ENCODE assay signal across 9 cellular contexts in the genomic region with DNA sequence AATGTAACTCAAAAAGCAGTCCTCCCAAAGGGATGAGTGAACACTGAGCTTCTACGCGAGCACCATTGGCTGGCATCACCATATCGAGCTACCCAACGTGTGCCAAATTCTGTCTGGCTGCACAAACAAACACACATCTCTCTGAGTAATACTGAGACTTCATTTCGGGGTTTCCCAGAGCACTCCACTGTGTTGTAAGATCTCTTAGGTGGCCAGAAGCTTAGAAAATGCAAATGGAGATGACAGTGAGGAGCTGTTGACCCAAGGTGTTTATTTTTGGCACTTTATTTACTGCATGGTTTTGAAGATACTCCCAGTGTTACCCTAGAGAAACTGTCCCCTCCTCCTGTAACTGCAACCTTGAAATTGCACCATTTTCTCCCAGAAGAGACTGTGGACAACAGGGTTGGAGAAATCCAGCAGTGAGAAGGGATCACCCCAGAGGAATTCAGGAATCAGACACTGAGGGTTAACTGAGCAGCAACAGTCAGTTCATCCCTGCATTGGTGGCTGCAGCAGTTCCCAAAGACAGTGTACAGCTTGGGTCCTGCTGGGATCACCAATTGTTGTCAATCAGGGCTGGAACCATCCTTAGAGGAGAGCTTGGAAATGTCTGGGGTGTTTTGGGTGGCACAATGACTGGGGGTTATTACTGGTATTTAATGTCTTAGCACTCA. TPM values are rescaled to one million over a fixed set of nuclear protein-coding genes. Genes with fewer than 3 reads are reported as not detected.
A peak's percentile ranks its signal among the peaks of the same experiment; 100 is the strongest.
DNase-seq lines count a peak whose midpoint lies in the region; ATAC-seq, FAIRE-seq and TF ChIP-seq lines count a peak whose summit lies in the region.
"Had no signal": no experiment of that assay in that cellular context is flagged by ENCODE, and none has a peak within 500 bp of the region (broad histone marks: within the 10 kb centered on the region; RNA-seq: fewer than 3 reads in every experiment).

No MANE protein-coding gene starts in this region.

- in situ Hi-C loops in GM13977 (cut with MboI; ENCODE audit: low pct_unique_long_range_greater_than_20kb, low sequenced_read_pairs, unreplicated experiment), result loop anchor here (10.0 kb wide), 1 partner anchor 82 kb away; no protein-coding TSS in a partner anchor

- intact Hi-C loops in kidney (cut with DNase I) (no loop called here), left colon (cut with DNase I, micrococcal nuclease) (no loop called here)

- TF ChIP-seq CTCF in GM13977 (IDR thresholded peaks at IDR 0.05; ENCODE audit: extremely low read depth, insufficient read depth, missing control alignments) (no peak), MM.1S (IDR thresholded peaks at IDR 0.05; ENCODE audit: low read length) (no peak), epithelial cell of esophagus (IDR thresholded peaks at IDR 0.05; ENCODE audit: insufficient read depth, low read depth, low read length, missing control alignments) (no peak), kidney (IDR thresholded peaks at IDR 0.05; ENCODE audit: borderline replicate concordance, extremely low read depth, insufficient read depth) (no peak), foreskin fibroblast (IDR thresholded peaks at IDR 0.05; ENCODE audit: low read depth, low read length) (no peak)

- H3K27ac ChIP-seq in MM.1S (ENCODE audit: low read length) (no peak overlapping the region), kidney (ENCODE audit: low read depth in 2 of 2, low read length in 2 of 2) (no peak overlapping the region)

- H3F3A ChIP-seq in MM.1S (ENCODE audit: insufficient read depth, low read length), result 0 out of 2 replicates have a peak, but pooled peaks cover 3% of the 10 kb centered on the region

- H3K36me3 ChIP-seq in MM.1S (replicated peaks; ENCODE audit: insufficient read depth, low read length), result no peaks in the 10 kb centered on the region
- H3K36me3 ChIP-seq in kidney (ENCODE audit: control insufficient read depth in 1 of 2, insufficient read depth in 2 of 2, low read length in 2 of 2), result no peaks in the 10 kb centered on the region

- H3K9me3 ChIP-seq in MM.1S (replicated peaks; ENCODE audit: insufficient read depth, low read length) (no peaks in the 10 kb centered on the region), kidney (ENCODE audit: control insufficient read depth in 1 of 2, low read length in 2 of 2) (no peaks in the 10 kb centered on the region)

- H3K9ac ChIP-seq in MM.1S (ENCODE audit: low read length), result no peak overlapping the region
- H3K9ac ChIP-seq in kidney (ENCODE audit: low read length in 2 of 2), result no peak overlapping the region

- H4K20me1 ChIP-seq in MM.1S (ENCODE audit: insufficient read depth, low read length), result no peaks in the 10 kb centered on the region

- no peak overlapping the region for H3K4me3 ChIP-seq in MM.1S (ENCODE audit: low read length)
- no peak overlapping the region for H3K4me3 ChIP-seq in epithelial cell of esophagus (ENCODE audit: low read length)
- no peak overlapping the region for H3K4me3 ChIP-seq in kidney (ENCODE audit: low read length in 2 of 2)
- H3K4me3 ChIP-seq in foreskin fibroblast (ENCODE audit: low read depth in 1 of 2, low read length in 2 of 2), result no peak overlapping the region

- peaks cover 62% of the 10 kb centered on the region for H3K27me3 ChIP-seq in MM.1S (replicated peaks; ENCODE audit: insufficient read depth, low read length)

- no peak for FAIRE-seq in kidney (lab: Jason Lieb, UNC)
- FAIRE-seq: endothelial cell of umbilical vein had no signal

- H2AFZ ChIP-seq in MM.1S (ENCODE audit: low read length), result no peak overlapping the region

- H3K4me1 ChIP-seq in MM.1S (ENCODE audit: low read length) (peaks cover 17% of the 10 kb centered on the region), kidney (ENCODE audit: control insufficient read depth in 1 of 2, insufficient read depth in 1 of 2, low read depth in 1 of 2, low read length in 2 of 2) (no peaks in the 10 kb centered on the region)

- H3K4me2 ChIP-seq in MM.1S (ENCODE audit: low read depth, low read length), result no peak overlapping the region

- ATAC-seq in GM21576 (IDR thresholded peaks at IDR 0.05; ENCODE audit: unreplicated experiment) (peak; percentile 66), left colon (no peak)

- H3K79me2 ChIP-seq in MM.1S (ENCODE audit: low read length), result no peaks in the 10 kb centered on the region

- DNase-seq in GM13977 (ENCODE audit: low spot score), result peak; percentile 64
- peak; percentile 22 for DNase-seq in MM.1S
- DNase-seq in epithelial cell of esophagus (ENCODE audit: low read depth), result peak; percentile 66
- DNase-seq in amygdala (lab: John Stamatoyannopoulos, UW), result no peak
- no peak for DNase-seq in kidney
- no peak for DNase-seq in left colon
- no peak for DNase-seq in foreskin fibroblast

- no peaks in the 10 kb centered on the region for H3K9me2 ChIP-seq in MM.1S (replicated peaks; ENCODE audit: insufficient read depth, low read length)

RNA-seq across cellular contexts. Expression of gene RIPOR2, which starts 1.0 kb away (rescaled TPM):
- 24.2 TPM for total RNA-seq in kidney
- polyA plus RNA-seq in kidney (ENCODE audit: insufficient read depth, low read depth, low replicate concordance), result 1.7 TPM
- total RNA-seq in left colon, result 1 to 10 TPM; 1.7 to 2.8 TPM
- total RNA-seq: endothelial cell of umbilical vein had no signal

Comparison
In these comparisons a context has a peak if more than half of its experiments do, and no peak if none do; other contexts are left out.
1. DNase-seq: peak in GM13977 (single experiment), MM.1S (single experiment) and epithelial cell of esophagus (single experiment); none in amygdala (0 of 56), kidney (single experiment), left colon (0 of 2) and foreskin fibroblast (0 of 2).